Comparison of ENCODE assay signal across 1 cellular context in the genomic region with DNA sequence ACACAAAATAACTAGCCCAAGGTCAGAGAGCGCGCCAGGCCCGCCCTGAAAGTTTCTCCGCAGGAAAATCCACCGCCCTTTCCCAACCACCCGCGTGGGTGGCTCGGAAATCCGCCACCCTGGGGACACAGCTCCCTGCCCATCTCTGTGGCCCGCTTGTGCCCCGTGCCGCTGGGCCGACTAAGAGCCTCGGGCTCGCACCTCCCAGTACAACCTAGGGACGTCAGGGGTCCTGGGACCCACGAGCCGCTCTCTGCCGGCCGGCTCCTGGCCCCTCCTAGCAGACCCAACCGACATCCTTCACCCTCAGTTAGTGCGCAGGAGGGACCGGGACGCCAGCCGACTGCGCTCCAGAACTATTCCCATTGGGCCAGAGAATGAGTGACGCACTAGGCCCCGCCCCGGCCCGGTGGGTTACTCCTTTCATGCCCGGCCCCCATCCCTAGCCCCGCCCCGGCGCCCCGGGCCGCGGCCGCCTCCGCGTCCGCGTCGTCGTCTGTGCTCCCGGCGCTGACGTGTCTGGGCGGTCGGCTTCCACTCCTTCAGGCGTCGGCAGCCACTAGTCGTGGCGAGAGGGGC.
TF ChIP-seq lines count a peak whose summit lies in the region.

No MANE protein-coding gene starts in this region.

TF ChIP-seq in HepG2, 621 proteins besides CTCF, POLR2A, EP300 and RAD21 (continued from another document and continues in another):
- TF ChIP-seq ZNF441 (CRISPR knock-in tag; IDR thresholded peaks at IDR 0.05; ENCODE audit: borderline replicate concordance), result no peak
- TF ChIP-seq, protein P1, sequence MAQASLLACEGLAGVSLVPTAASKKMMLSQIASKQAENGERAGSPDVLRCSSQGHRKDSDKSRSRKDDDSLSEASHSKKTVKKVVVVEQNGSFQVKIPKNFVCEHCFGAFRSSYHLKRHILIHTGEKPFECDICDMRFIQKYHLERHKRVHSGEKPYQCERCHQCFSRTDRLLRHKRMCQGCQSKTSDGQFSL (CRISPR knock-in tag; IDR thresholded peaks at IDR 0.05), result no peak
- no peak for TF ChIP-seq ZNF407 (CRISPR knock-in tag; IDR thresholded peaks at IDR 0.05; ENCODE audit: not compliant biosample characterization)
- 0 out of 2 replicates have a peak, but pooled peaks have one; percentile 35 for TF ChIP-seq GZF1 (CRISPR knock-in tag; IDR thresholded peaks at IDR 0.05)
- no peak for TF ChIP-seq ZNF513 (CRISPR knock-in tag; conservative IDR thresholded peaks at IDR 0.05)
- TF ChIP-seq KLF11 (CRISPR knock-in tag; IDR thresholded peaks at IDR 0.05), result no peak
- TF ChIP-seq, protein P2, sequence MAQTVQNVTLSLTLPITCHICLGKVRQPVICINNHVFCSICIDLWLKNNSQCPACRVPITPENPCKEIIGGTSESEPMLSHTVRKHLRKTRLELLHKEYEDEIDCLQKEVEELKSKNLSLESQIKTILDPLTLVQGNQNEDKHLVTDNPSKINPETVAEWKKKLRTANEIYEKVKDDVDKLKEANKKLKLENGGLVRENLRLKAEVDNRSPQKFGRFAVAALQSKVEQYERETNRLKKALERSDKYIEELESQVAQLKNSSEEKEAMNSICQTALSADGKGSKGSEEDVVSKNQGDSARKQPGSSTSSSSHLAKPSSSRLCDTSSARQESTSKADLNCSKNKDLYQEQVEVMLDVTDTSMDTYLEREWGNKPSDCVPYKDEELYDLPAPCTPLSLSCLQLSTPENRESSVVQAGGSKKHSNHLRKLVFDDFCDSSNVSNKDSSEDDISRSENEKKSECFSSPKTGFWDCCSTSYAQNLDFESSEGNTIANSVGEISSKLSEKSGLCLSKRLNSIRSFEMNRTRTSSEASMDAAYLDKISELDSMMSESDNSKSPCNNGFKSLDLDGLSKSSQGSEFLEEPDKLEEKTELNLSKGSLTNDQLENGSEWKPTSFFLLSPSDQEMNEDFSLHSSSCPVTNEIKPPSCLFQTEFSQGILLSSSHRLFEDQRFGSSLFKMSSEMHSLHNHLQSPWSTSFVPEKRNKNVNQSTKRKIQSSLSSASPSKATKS (CRISPR knock-in tag; IDR thresholded peaks at IDR 0.05), result no peak
- TF ChIP-seq ONECUT2 (CRISPR knock-in tag; IDR thresholded peaks at IDR 0.05), result no peak
- no peak for TF ChIP-seq HNRNPK (IDR thresholded peaks at IDR 0.05; ENCODE audit: low read depth, low read length, poor library complexity, severe bottlenecking)
- TF ChIP-seq ZNF619 (CRISPR knock-in tag; IDR thresholded peaks at IDR 0.05), result no peak
- TF ChIP-seq ZXDC (CRISPR knock-in tag; IDR thresholded peaks at IDR 0.05), result no peak
- no peak for TF ChIP-seq ISX (CRISPR knock-in tag; conservative IDR thresholded peaks at IDR 0.05)
- 0 out of 2 replicates have a peak, but pooled peaks have one; percentile 2 for TF ChIP-seq HNF1B (CRISPR knock-in tag; IDR thresholded peaks at IDR 0.05)
- TF ChIP-seq HNRNPUL1 (IDR thresholded peaks at IDR 0.05; ENCODE audit: low read depth, low read length), result no peak
- no peak for TF ChIP-seq IRX3 (CRISPR knock-in tag; IDR thresholded peaks at IDR 0.05; ENCODE audit: borderline replicate concordance, low read depth)
- no peak for TF ChIP-seq ZNF773 (CRISPR knock-in tag; IDR thresholded peaks at IDR 0.05; ENCODE audit: borderline replicate concordance)
- TF ChIP-seq, protein P3, sequence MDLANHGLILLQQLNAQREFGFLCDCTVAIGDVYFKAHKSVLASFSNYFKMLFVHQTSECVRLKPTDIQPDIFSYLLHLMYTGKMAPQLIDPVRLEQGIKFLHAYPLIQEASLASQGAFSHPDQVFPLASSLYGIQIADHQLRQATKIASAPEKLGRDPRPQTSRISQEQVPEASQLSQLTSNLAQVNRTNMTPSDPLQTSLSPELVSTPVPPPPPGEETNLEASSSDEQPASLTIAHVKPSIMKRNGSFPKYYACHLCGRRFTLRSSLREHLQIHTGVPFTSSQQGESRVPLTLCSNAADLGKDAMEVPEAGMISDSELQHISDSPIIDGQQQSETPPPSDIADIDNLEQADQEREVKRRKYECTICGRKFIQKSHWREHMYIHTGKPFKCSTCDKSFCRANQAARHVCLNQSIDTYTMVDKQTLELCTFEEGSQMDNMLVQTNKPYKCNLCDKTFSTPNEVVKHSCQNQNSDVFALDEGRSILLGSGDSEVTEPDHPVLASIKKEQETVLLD (CRISPR knock-in tag; IDR thresholded peaks at IDR 0.05; ENCODE audit: low read depth), result no peak
- peak; percentile 47; the same call in 1 of the 2 replicates for TF ChIP-seq ZBTB3 (CRISPR knock-in tag; IDR thresholded peaks at IDR 0.05; ENCODE audit: borderline replicate concordance, low read depth)
- TF ChIP-seq, protein P4, sequence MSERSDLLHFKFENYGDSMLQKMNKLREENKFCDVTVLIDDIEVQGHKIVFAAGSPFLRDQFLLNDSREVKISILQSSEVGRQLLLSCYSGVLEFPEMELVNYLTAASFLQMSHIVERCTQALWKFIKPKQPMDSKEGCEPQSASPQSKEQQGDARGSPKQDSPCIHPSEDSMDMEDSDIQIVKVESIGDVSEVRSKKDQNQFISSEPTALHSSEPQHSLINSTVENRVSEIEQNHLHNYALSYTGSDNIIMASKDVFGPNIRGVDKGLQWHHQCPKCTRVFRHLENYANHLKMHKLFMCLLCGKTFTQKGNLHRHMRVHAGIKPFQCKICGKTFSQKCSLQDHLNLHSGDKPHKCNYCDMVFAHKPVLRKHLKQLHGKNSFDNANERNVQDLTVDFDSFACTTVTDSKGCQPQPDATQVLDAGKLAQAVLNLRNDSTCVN (CRISPR knock-in tag; IDR thresholded peaks at IDR 0.05; ENCODE audit: borderline replicate concordance), result 0 out of 2 replicates have a peak, but pooled peaks have one; percentile 11
- 0 out of 2 replicates have a peak, but pooled peaks have one; percentile 4 for TF ChIP-seq KDM1A (CRISPR knock-in tag; IDR thresholded peaks at IDR 0.05)
- peak; percentile 56 for TF ChIP-seq NFYC (CRISPR knock-in tag; IDR thresholded peaks at IDR 0.05)
- peak; percentile 18 for TF ChIP-seq AGO1 (IDR thresholded peaks at IDR 0.05; ENCODE audit: low read depth, low read length, poor library complexity, severe bottlenecking)
- TF ChIP-seq GATAD2A (CRISPR knock-in tag; IDR thresholded peaks at IDR 0.05), result no peak
- no peak; the same call in 1 of the 2 replicates for TF ChIP-seq ZNF841 (CRISPR knock-in tag; IDR thresholded peaks at IDR 0.05; ENCODE audit: borderline replicate concordance)
- TF ChIP-seq, protein P5, sequence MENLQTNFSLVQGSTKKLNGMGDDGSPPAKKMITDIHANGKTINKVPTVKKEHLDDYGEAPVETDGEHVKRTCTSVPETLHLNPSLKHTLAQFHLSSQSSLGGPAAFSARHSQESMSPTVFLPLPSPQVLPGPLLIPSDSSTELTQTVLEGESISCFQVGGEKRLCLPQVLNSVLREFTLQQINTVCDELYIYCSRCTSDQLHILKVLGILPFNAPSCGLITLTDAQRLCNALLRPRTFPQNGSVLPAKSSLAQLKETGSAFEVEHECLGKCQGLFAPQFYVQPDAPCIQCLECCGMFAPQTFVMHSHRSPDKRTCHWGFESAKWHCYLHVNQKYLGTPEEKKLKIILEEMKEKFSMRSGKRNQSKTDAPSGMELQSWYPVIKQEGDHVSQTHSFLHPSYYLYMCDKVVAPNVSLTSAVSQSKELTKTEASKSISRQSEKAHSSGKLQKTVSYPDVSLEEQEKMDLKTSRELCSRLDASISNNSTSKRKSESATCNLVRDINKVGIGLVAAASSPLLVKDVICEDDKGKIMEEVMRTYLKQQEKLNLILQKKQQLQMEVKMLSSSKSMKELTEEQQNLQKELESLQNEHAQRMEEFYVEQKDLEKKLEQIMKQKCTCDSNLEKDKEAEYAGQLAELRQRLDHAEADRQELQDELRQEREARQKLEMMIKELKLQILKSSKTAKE (CRISPR knock-in tag; IDR thresholded peaks at IDR 0.05; ENCODE audit: borderline replicate concordance), result peak; percentile 49; the same call in 1 of the 2 replicates
- no peak for TF ChIP-seq SRSF9 (IDR thresholded peaks at IDR 0.05; ENCODE audit: borderline replicate concordance, insufficient read depth, low read depth, low read length, poor library complexity, severe bottlenecking)
- no peak for TF ChIP-seq HOXA9 (CRISPR knock-in tag; IDR thresholded peaks at IDR 0.05; ENCODE audit: borderline replicate concordance)
- TF ChIP-seq KLF12 (CRISPR knock-in tag; IDR thresholded peaks at IDR 0.05; ENCODE audit: borderline replicate concordance), result no peak
- TF ChIP-seq ZNF333 (CRISPR knock-in tag; IDR thresholded peaks at IDR 0.05; ENCODE audit: borderline replicate concordance), result no peak
- TF ChIP-seq JARID2 (CRISPR knock-in tag; IDR thresholded peaks at IDR 0.05; ENCODE audit: insufficient replicate concordance), result no peak
- no peak for TF ChIP-seq MTA1 (CRISPR knock-in tag; IDR thresholded peaks at IDR 0.05; ENCODE audit: borderline replicate concordance)
